In genomic region chr12:27491226-27491625, GRCh38 we compare ENCODE assay signal across 9 cellular contexts. TPM values are rescaled to one million over a fixed set of nuclear protein-coding genes. Genes with fewer than 3 reads are reported as not detected.
"Had no signal": no experiment of that assay in that cellular context is flagged by ENCODE, and none has a peak within 500 bp of the region (broad histone marks: within the 10 kb centered on the region; RNA-seq: fewer than 3 reads in every experiment).

No MANE protein-coding gene starts in this region.

- H3K36me3 Mint-ChIP-seq: IgD-negative memory B cell had no signal

- H3K4me1 Mint-ChIP-seq: IgD-negative memory B cell had no signal

- DNase-seq: GM23248, GOT3, H7, KBM-7 had no signal

- H3K27ac ChIP-seq: GM23248 had no signal

- H3K4me3 ChIP-seq: GM23248, HAP-1 had no signal

- ATAC-seq: HCT116 had no signal

- H3K9me3 ChIP-seq: HAP-1 had no signal

- H3K4me3 Mint-ChIP-seq: IgD-negative memory B cell had no signal

- H3K36me3 ChIP-seq: HAP-1 had no signal

- H3K4me1 ChIP-seq: HAP-1 had no signal

- H3K27ac Mint-ChIP-seq: IgD-negative memory B cell had no signal

- H3K9ac ChIP-seq: GM23248 had no signal

RNA-seq across cellular contexts. Expression of gene SMCO2, which starts 44.7 kb away (rescaled TPM):
- total RNA-seq: GM23248, H4, H7, HT-29 had no signal
- polyA plus RNA-seq: GM23248, IgD-negative memory B cell had no signal
